Comparison of ENCODE assay signal across 8 cellular contexts in genomic region chr6:29847871-29848630, GRCh38. TPM values are rescaled to one million over a fixed set of nuclear protein-coding genes. Genes with fewer than 3 reads are reported as not detected.
DNase-seq lines count a peak whose midpoint lies in the region; ATAC-seq and TF ChIP-seq lines count a peak whose summit lies in the region.

No MANE protein-coding gene starts in this region.

- POLR2A ChIA-PET in activated CD4-positive, alpha-beta T cell treated with anti-CD3 and anti-CD28 coated beads for 36 hours (lab: Charles Lee) = no interaction called here

- H3K4me3 Mint-ChIP-seq in activated CD4-positive, alpha-beta T cell treated with anti-CD3 and anti-CD28 coated beads for 36 hours = no peak overlapping the region

- CTCF ChIA-PET in activated CD4-positive, alpha-beta T cell treated with anti-CD3 and anti-CD28 coated beads for 36 hours (lab: Charles Lee) = interaction anchor here (0.6 to 2.7 kb wide), 19 partner anchors 13 to 477 kb away, joined by 3 to 27 read pairs (median 3); partner anchors contain the start of gene POLR1H

- H3K27me3 Mint-ChIP-seq in activated CD4-positive, alpha-beta T cell treated with anti-CD3 and anti-CD28 coated beads for 36 hours = peaks cover 44% of the 10 kb centered on the region

- no peak overlapping the region for H3K27ac Mint-ChIP-seq in activated CD4-positive, alpha-beta T cell treated with anti-CD3 and anti-CD28 coated beads for 36 hours

- ATAC-seq in activated CD4-positive, alpha-beta T cell treated with anti-CD3 and anti-CD28 coated beads for 36 hours = peak; percentile 74
- peak; percentile 75 for ATAC-seq in left colon
- ATAC-seq in GM19328 (IDR thresholded peaks at IDR 0.05; ENCODE audit: unreplicated experiment) = no peak

- H3K36me3 Mint-ChIP-seq in activated CD4-positive, alpha-beta T cell treated with anti-CD3 and anti-CD28 coated beads for 36 hours (ENCODE audit: low read depth) = no peaks in the 10 kb centered on the region

- peaks cover 25% of the 10 kb centered on the region for H3K4me1 Mint-ChIP-seq in activated CD4-positive, alpha-beta T cell treated with anti-CD3 and anti-CD28 coated beads for 36 hours

- DNase-seq in AG08396 (ENCODE audit: low spot score) (peak; percentile 72), GM20000 (ENCODE audit: low spot score) (peak; percentile 74), NCI-H345 treated with DMSO at 0.1 percent for 48 hours (lab: John Stamatoyannopoulos, UW; ENCODE audit: unreplicated experiment) (peak; percentile 31), cerebellar cortex (ENCODE audit: low spot score) (peak; percentile 82), left colon (peak; percentile 56 to 88)
- DNase-seq in activated CD4-positive, alpha-beta T cell treated with anti-CD3 and anti-CD28 coated beads for 36 hours = peak; percentile 91
- DNase-seq in stimulated activated CD4-positive, alpha-beta T cell treated with anti-CD3 and anti-CD28 coated beads, Interleukin-4, amount 100 ng/mL, for 1 hour = peak; percentile 86

- intact Hi-C loops in activated CD4-positive, alpha-beta T cell treated with anti-CD3 and anti-CD28 coated beads for 36 hours (cut with DNase I, micrococcal nuclease) = loop anchor here (1.0 to 5.0 kb wide), 10 partner anchors 79 to 324 kb away; partner anchors contain the start of gene HLA-A (in 1 of the 2)
- intact Hi-C loops in left colon (cut with DNase I, micrococcal nuclease) = loop anchor here in 1 of 2 donors (2.0 kb wide), 1 partner anchor 165 kb away; no protein-coding TSS in a partner anchor

- TF ChIP-seq CTCF in GM20000 (IDR thresholded peaks at IDR 0.05; ENCODE audit: extremely low read depth, missing control alignments) = peak; percentile 81

- peaks cover under 1% of the 10 kb centered on the region for H3K9me3 Mint-ChIP-seq in activated CD4-positive, alpha-beta T cell treated with anti-CD3 and anti-CD28 coated beads for 36 hours (ENCODE audit: low read depth)

RNA-seq across cellular contexts. Expression of gene HLA-G, which starts 20.4 kb away (rescaled TPM):
- total RNA-seq in activated CD4-positive, alpha-beta T cell treated with anti-CD3 and anti-CD28 coated beads for 36 hours = under 1 TPM; 0.35 to 0.55 TPM
- 10 to 100 TPM in 1 of 2 donors, not detected in 1; 16.7 TPM for total RNA-seq in left colon

Comparison
In these comparisons a context has a peak if more than half of its experiments do, and no peak if none do; other contexts are left out.
1. DNase-seq: peak in every context shown above with its lines; median percentile 91 in activated CD4-positive, alpha-beta T cell treated with anti-CD3 and anti-CD28 coated beads for 36 hours; 86 in stimulated activated CD4-positive, alpha-beta T cell treated with anti-CD3 and anti-CD28 coated beads, Interleukin-4, amount 100 ng/mL, for 1 hour; 82 in cerebellar cortex; 74 in GM20000; 72 in AG08396; 72 in left colon; 31 in NCI-H345 treated with DMSO at 0.1 percent for 48 hours.